In the genomic region with DNA sequence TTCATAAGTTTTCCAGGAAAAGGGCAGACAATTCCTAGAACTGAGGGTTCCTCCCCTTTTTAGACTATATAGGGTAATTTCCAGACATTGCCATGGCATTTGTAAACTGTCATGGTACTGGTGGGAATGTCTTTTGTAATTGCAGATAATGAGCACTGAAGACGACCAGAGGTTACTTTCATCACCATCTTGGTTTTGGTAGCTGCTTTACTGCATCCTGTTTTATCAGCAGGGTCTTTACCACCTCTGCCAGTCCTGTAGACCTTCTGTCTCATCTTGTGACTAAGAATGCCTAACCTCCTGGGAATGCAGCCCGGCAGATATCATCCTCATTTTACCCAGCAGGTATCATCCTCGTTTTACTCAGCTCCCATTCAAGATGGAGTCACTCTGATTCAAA, we compare ENCODE assay signal across 18 cellular contexts.
A peak's percentile ranks its signal among the peaks of the same experiment; 100 is the strongest.
DNase-seq lines count a peak whose midpoint lies in the region; TF ChIP-seq lines count a peak whose summit lies in the region.
"Had no signal": no experiment of that assay in that cellular context is flagged by ENCODE, and none has a peak within 500 bp of the region (broad histone marks: within the 10 kb centered on the region; RNA-seq: fewer than 3 reads in every experiment).

No MANE protein-coding gene starts in this region.

- no peak overlapping the region for H3K27ac Mint-ChIP-seq in HFFc6
- H3K27ac Mint-ChIP-seq: CD4-positive, alpha-beta memory T cell had no signal

- intact Hi-C loops in left ventricle myocardium inferior (cut with micrococcal nuclease), result no loop called here

- H3K4me1 Mint-ChIP-seq in HFFc6 (ENCODE audit: low read depth), result no peaks in the 10 kb centered on the region
- H3K4me1 Mint-ChIP-seq: CD4-positive, alpha-beta memory T cell had no signal

- no peaks in the 10 kb centered on the region for H3K36me3 ChIP-seq in BE2C
- H3K36me3 ChIP-seq in left ventricle myocardium inferior, result no peaks in the 10 kb centered on the region

- TF ChIP-seq CTCF in BE2C (IDR thresholded peaks at IDR 0.05; ENCODE audit: low read depth, low read length), result no peak
- TF ChIP-seq CTCF in HFFc6 (IDR thresholded peaks at IDR 0.05), result no peak
- no peak for TF ChIP-seq CTCF in left ventricle myocardium inferior (IDR thresholded peaks at IDR 0.05; ENCODE audit: borderline replicate concordance)

- no peaks in the 10 kb centered on the region for H3K27me3 Mint-ChIP-seq in HFFc6 (ENCODE audit: insufficient read depth)
- H3K27me3 Mint-ChIP-seq: CD4-positive, alpha-beta memory T cell had no signal

- H3K27me3 ChIP-seq in BE2C (no peaks in the 10 kb centered on the region), left ventricle myocardium inferior (ENCODE audit: low read depth) (peaks cover 13% of the 10 kb centered on the region)

- DNase-seq in BE2C, result peak; percentile 17
- peak; percentile 41 for DNase-seq in HT1080 (ENCODE audit: low read depth)
- peak; percentile 94 for DNase-seq in SK-N-DZ (ENCODE audit: low spot score)
- peak; percentile 25 for DNase-seq in kidney tubule cell (ENCODE audit: low spot score)
- DNase-seq in DMS53 (lab: John Stamatoyannopoulos, UW), result no peak
- DNase-seq in HFFc6, result no peak
- no peak for DNase-seq in left ventricle myocardium inferior
- DNase-seq in NCI-H1930 (lab: John Stamatoyannopoulos, UW), result no peak
- DNase-seq: 8988T; ACHN; AML-193; C1 segment of cervical spinal cord; Calu3; CD4-positive, alpha-beta memory T cell; COR-L47; DND-41; GM23248 had no signal

- H3K27ac ChIP-seq in left ventricle myocardium inferior (replicated peaks), result no peak overlapping the region
- H3K27ac ChIP-seq: A549, GM23248 had no signal

- H3K9me3 ChIP-seq in BE2C (no peaks in the 10 kb centered on the region), left ventricle myocardium inferior (replicated peaks) (peaks cover 20% of the 10 kb centered on the region)
- H3K9me3 ChIP-seq: A549 had no signal

- peaks cover 61% of the 10 kb centered on the region for H3K9me3 Mint-ChIP-seq in HFFc6

- H3K36me3 Mint-ChIP-seq in HFFc6 (ENCODE audit: low read depth), result no peaks in the 10 kb centered on the region
- H3K36me3 Mint-ChIP-seq: CD4-positive, alpha-beta memory T cell had no signal

- no peak overlapping the region for H3K4me3 Mint-ChIP-seq in HFFc6
- H3K4me3 Mint-ChIP-seq: CD4-positive, alpha-beta memory T cell had no signal

- H3K4me3 ChIP-seq in BE2C (ENCODE audit: low read depth, low read length) (no peak overlapping the region), left ventricle myocardium inferior (no peak overlapping the region)
- H3K4me3 ChIP-seq: A549, GM23248 had no signal

- H3K4me1 ChIP-seq in BE2C (no peaks in the 10 kb centered on the region), left ventricle myocardium inferior (no peaks in the 10 kb centered on the region)
- H3K4me1 ChIP-seq: A549 had no signal

Comparison
In these comparisons a context has a peak if more than half of its experiments do, and no peak if none do; other contexts are left out.
1. DNase-seq: peak in BE2C (single experiment), HT1080 (single experiment), SK-N-DZ (single experiment) and kidney tubule cell (single experiment); none in DMS53 (single experiment), HFFc6 (single experiment), left ventricle myocardium inferior (single experiment) and NCI-H1930 (0 of 2).